In the genomic region with DNA sequence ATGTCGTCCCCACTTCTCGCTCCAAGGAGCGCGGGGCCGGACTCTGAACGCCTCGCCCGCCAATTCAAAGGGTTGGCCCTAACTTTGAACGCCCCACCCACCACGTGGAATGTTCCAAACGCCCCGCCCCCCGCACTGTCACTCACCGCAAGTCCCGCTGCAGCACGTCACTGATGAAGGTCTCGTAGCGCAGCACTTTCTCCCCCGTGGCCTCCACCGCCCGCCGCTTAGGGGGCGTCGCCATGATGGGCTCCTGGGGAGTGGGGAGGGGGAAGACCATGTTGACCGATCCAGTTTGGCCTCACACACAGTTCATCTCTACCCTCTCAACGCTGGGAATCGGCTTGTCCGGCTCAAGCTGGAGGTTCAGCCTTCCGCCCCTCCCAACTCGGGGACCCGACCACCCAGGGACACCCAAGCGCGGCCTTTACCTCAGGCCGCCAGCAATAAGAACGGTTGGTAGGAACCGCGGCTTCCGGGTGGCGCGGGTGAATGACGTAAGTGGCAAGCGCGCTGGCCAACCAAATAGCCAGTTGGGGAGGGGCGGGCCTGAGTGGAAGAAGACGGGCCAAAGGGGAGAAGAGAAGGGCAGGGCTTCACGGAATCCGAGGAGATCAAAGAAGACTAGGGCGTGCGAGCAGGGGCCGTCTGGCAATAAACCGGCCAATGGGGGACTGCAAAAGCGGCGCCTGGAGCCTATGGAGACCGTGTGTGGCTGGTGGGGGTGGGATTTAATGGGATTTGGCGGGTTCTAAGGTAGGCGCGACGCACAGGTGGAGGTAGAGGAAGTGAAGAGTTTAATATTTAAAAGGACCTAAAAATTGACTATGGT, we compare ENCODE assay signal across 8 cellular contexts. TPM values are rescaled to one million over a fixed set of nuclear protein-coding genes. Genes with fewer than 3 reads are reported as not detected.
A peak's percentile ranks its signal among the peaks of the same experiment; 100 is the strongest.
DNase-seq lines count a peak whose midpoint lies in the region; TF ChIP-seq lines count a peak whose summit lies in the region.

A gene with protein sequence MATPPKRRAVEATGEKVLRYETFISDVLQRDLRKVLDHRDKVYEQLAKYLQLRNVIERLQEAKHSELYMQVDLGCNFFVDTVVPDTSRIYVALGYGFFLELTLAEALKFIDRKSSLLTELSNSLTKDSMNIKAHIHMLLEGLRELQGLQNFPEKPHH (minus strand): TSS at position 497 of the 832 bp plus-strand sequence. CDS start 253 bp downstream, at position 244.

- no peaks in the 10 kb centered on the region for H3K9me3 ChIP-seq in neutrophil

- H3K27ac Mint-ChIP-seq in activated naive CD4-positive, alpha-beta T cell treated with anti-CD3 and anti-CD28 coated beads for 36 hours: peak within 1 kb of the TSS; percentile 98

- H3K36me3 ChIP-seq in neutrophil: peaks cover 22% of the 10 kb centered on the region

- peak within 1 kb of the TSS; percentile 97 for H3K27ac ChIP-seq in neutrophil
- peak within 1 kb of the TSS; percentile 93 for H3K27ac ChIP-seq in substantia nigra (ENCODE audit: low read depth, low read length, poor library complexity, severe bottlenecking)

- H3K4me1 ChIP-seq in neutrophil (ENCODE audit: control insufficient read depth in 1 of 2, insufficient read depth in 1 of 2, low read depth in 1 of 2, low read length in 1 of 2): peaks cover 20 to 23% of the 10 kb centered on the region in 2 experiments

- DNase-seq in GDM1 (lab: John Stamatoyannopoulos, UW) (peak; percentile 85), HEK293T (ENCODE audit: extremely low spot score) (peak; percentile 84), NAMALWA (ENCODE audit: low spot score) (peak; percentile 94), SK-N-DZ (ENCODE audit: low spot score) (peak; percentile 94), foreskin melanocyte (peak; percentile 87), substantia nigra (lab: John Stamatoyannopoulos, UW) (peak; percentile 49 to 91 (median 80))
- DNase-seq in activated naive CD4-positive, alpha-beta T cell treated with anti-CD3 and anti-CD28 coated beads for 36 hours: peak; percentile 96

- H3K4me1 Mint-ChIP-seq in activated naive CD4-positive, alpha-beta T cell treated with anti-CD3 and anti-CD28 coated beads for 36 hours (ENCODE audit: low read depth): peaks cover 46% of the 10 kb centered on the region

- CTCF ChIA-PET in HEK293T (lab: Yijun Ruan, JAX): no interaction called here
- CTCF ChIA-PET in activated naive CD4-positive, alpha-beta T cell treated with anti-CD3 and anti-CD28 coated beads for 36 hours (lab: Charles Lee): no interaction called here

- POLR2A ChIA-PET in HEK293T (lab: Yijun Ruan, JAX): no interaction called here

- H3K27me3 Mint-ChIP-seq in activated naive CD4-positive, alpha-beta T cell treated with anti-CD3 and anti-CD28 coated beads for 36 hours (ENCODE audit: low read depth): no peaks in the 10 kb centered on the region

- peak within 1 kb of the TSS; percentile 88 for H3K4me3 Mint-ChIP-seq in activated naive CD4-positive, alpha-beta T cell treated with anti-CD3 and anti-CD28 coated beads for 36 hours

- TF ChIP-seq CTCF in neutrophil (IDR thresholded peaks at IDR 0.05): no peak

- intact Hi-C loops in activated naive CD4-positive, alpha-beta T cell treated with anti-CD3 and anti-CD28 coated beads for 36 hours (cut with micrococcal nuclease): loop anchor here (1.0 to 10.0 kb wide), 9 partner anchors 9 to 1146 kb away; partner anchors contain the start of genes ELK1, HDAC6, TIMP1 and USP11

- peak within 1 kb of the TSS; percentile 73 to 87 for H3K4me3 ChIP-seq in neutrophil (ENCODE audit: low read depth in 1 of 2, low read length in 1 of 2)

- peaks cover 20% of the 10 kb centered on the region for H3K36me3 Mint-ChIP-seq in activated naive CD4-positive, alpha-beta T cell treated with anti-CD3 and anti-CD28 coated beads for 36 hours (ENCODE audit: low read depth)

- no peaks in the 10 kb centered on the region for H3K27me3 ChIP-seq in neutrophil

- H3K9me3 Mint-ChIP-seq in activated naive CD4-positive, alpha-beta T cell treated with anti-CD3 and anti-CD28 coated beads for 36 hours: peaks cover 2% of the 10 kb centered on the region

TF ChIP-seq in HEK293T, 16 proteins besides CTCF, POLR2A, EP300 and RAD21:
- no peak for TF ChIP-seq FOXM1 (IDR thresholded peaks at IDR 0.05; ENCODE audit: borderline replicate concordance)
- peak; percentile 69; the same call in 1 of the 2 replicates for TF ChIP-seq LEF1 (IDR thresholded peaks at IDR 0.05; ENCODE audit: borderline replicate concordance)
- no peak for TF ChIP-seq CTBP1 (IDR thresholded peaks at IDR 0.05; ENCODE audit: borderline replicate concordance)
- peak; percentile 48; the same call in 1 of the 2 replicates for TF ChIP-seq NFRKB (IDR thresholded peaks at IDR 0.05)
- TF ChIP-seq HDGF (IDR thresholded peaks at IDR 0.05; ENCODE audit: borderline replicate concordance): no peak
- peak; percentile 100 for TF ChIP-seq L3MBTL2 (conservative IDR thresholded peaks at IDR 0.05)
- peak; percentile 98 for TF ChIP-seq PKNOX1 (IDR thresholded peaks at IDR 0.05)
- TF ChIP-seq SP1 (IDR thresholded peaks at IDR 0.05): no peak
- peak; percentile 40; the same call in 1 of the 2 replicates for TF ChIP-seq FOXK2 (IDR thresholded peaks at IDR 0.05)
- no peak for TF ChIP-seq ZNF384 (IDR thresholded peaks at IDR 0.05)
- TF ChIP-seq ELF4 (IDR thresholded peaks at IDR 0.05): peak; percentile 85
- no peak for TF ChIP-seq BHLHE40 (IDR thresholded peaks at IDR 0.05; ENCODE audit: borderline replicate concordance)

RNA-seq across cellular contexts. Expression of the gene that starts here (rescaled TPM):
- polyA plus RNA-seq in SK-N-DZ (2014; cell fraction: cytosol; rRNA removed): 249 and 252 TPM in 2 replicates
- polyA plus RNA-seq in SK-N-DZ (2014; cell fraction: nucleus; rRNA removed): 121 and 150 TPM in 2 replicates
- total RNA-seq in activated naive CD4-positive, alpha-beta T cell treated with anti-CD3 and anti-CD28 coated beads for 36 hours: 100 to 1,000 TPM; 192 to 198 TPM

Comparison
In these comparisons a context has a peak if more than half of its experiments do, and no peak if none do; other contexts are left out.
1. Peak in every context shown above with its lines: DNase-seq, H3K4me3 ChIP-seq and H3K27ac ChIP-seq.